In the genomic region with DNA sequence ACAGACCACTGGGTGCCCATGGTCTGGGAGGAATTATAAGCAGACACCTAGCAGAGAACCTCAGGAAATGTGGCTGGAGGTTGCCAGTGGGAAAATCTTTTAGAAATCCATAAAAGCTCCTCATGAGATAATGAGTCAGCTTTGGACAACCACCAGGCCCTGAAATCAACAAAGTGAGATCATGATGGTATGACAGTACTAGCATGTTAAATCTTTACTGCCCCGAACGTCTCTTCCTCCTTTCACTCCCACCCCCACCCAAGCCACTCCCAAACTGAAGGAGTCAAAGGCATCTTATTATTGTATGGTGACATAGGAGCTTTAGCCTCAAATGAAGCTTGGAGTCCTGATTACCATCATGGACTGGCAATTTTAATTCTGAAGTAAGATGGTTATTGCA, we compare ENCODE assay signal across 20 cellular contexts.
A peak's percentile ranks its signal among the peaks of the same experiment; 100 is the strongest.
DNase-seq lines count a peak whose midpoint lies in the region; ATAC-seq and TF ChIP-seq lines count a peak whose summit lies in the region.
"Had no signal": no experiment of that assay in that cellular context is flagged by ENCODE, and none has a peak within 500 bp of the region (broad histone marks: within the 10 kb centered on the region; RNA-seq: fewer than 3 reads in every experiment).

No MANE protein-coding gene starts in this region.

- no peak overlapping the region for H3K4me3 Mint-ChIP-seq in T-cell
- H3K4me3 Mint-ChIP-seq: activated naive CD8-positive, alpha-beta T cell treated with anti-CD3 and anti-CD28 coated beads for 36 hours; activated T-cell treated with anti-CD3 and anti-CD28 coated beads, Interleukin-2, amount 50 U/mL, for 4 hours; type B pancreatic cell had no signal

- no peaks in the 10 kb centered on the region for H3K4me1 Mint-ChIP-seq in T-cell
- H3K4me1 Mint-ChIP-seq: activated naive CD8-positive, alpha-beta T cell treated with anti-CD3 and anti-CD28 coated beads for 36 hours had no signal

- no peak overlapping the region for H3K27ac Mint-ChIP-seq in T-cell
- H3K27ac Mint-ChIP-seq: activated naive CD8-positive, alpha-beta T cell treated with anti-CD3 and anti-CD28 coated beads for 36 hours; type B pancreatic cell had no signal

- CTCF ChIA-PET in T-cell (lab: Charles Lee), result interaction anchor here in 1 of 2 donors (0.6 kb wide), 1 partner anchor 11 kb away, joined by 3 read pairs; no protein-coding TSS in a partner anchor

- peaks cover 10 to 22% (median 12%) of the 10 kb centered on the region in 3 donors for H3K9me3 Mint-ChIP-seq in T-cell
- H3K9me3 Mint-ChIP-seq: type B pancreatic cell had no signal

- TF ChIP-seq CTCF in LNCaP clone FGC (IDR thresholded peaks at IDR 0.05; ENCODE audit: control insufficient read depth, extremely low read depth, insufficient read depth), result no peak

- no peaks in the 10 kb centered on the region for H3K27me3 Mint-ChIP-seq in T-cell
- H3K27me3 Mint-ChIP-seq: activated naive CD8-positive, alpha-beta T cell treated with anti-CD3 and anti-CD28 coated beads for 36 hours; type B pancreatic cell had no signal

- ATAC-seq in T-cell (replicated peaks in 1 of 4) (no peak), GM18520 (IDR thresholded peaks at IDR 0.05; ENCODE audit: unreplicated experiment) (no peak)
- ATAC-seq: activated T-cell treated with anti-CD3 and anti-CD28 coated beads, Interleukin-2, amount 50 U/mL, for 4 hours had no signal

- no peaks in the 10 kb centered on the region for H3K36me3 Mint-ChIP-seq in T-cell
- H3K36me3 Mint-ChIP-seq: activated naive CD8-positive, alpha-beta T cell treated with anti-CD3 and anti-CD28 coated beads for 36 hours; type B pancreatic cell had no signal

- DNase-seq in AG20443 (ENCODE audit: low spot score) (peak; percentile 30), LNCaP clone FGC (ENCODE audit: low read depth) (peak; percentile 52), fibroblast of gingiva (ENCODE audit: low read depth) (peak; percentile 3), renal cortical epithelial cell (ENCODE audit: low read depth) (peak; percentile 1), NCI-H69 (lab: John Stamatoyannopoulos, UW) (no peak), T-cell (no peak), NCI-H1417 treated with DMSO at 0.1 percent for 48 hours (lab: John Stamatoyannopoulos, UW) (no peak)
- DNase-seq: activated CD4-positive, alpha-beta T cell treated with anti-CD3 and anti-CD28 coated beads, Interleukin-2, amount 50 U/mL, for 48 hours; activated naive CD8-positive, alpha-beta T cell treated with anti-CD3 and anti-CD28 coated beads for 36 hours; activated T-cell treated with anti-CD3 and anti-CD28 coated beads, Interleukin-2, amount 50 U/mL, for 4 hours; cerebellar nuclear complex; head of caudate nucleus; Kasumi-1; kidney; NCI-H187 treated with DMSO at 0.1 percent for 48 hours; NCI-H526 treated with DMSO at 0.1 percent for 48 hours; ovary; small intestine had no signal

- POLR2A ChIA-PET in T-cell (lab: Charles Lee), result no interaction called here

- no peak overlapping the region for H3K4me3 ChIP-seq in LNCaP clone FGC (ENCODE audit: low read depth, low read length)
- H3K4me3 ChIP-seq: ovary had no signal

Comparison
In these comparisons a context has a peak if more than half of its experiments do, and no peak if none do; other contexts are left out.
1. DNase-seq: peak in AG20443 (single experiment), LNCaP clone FGC (single experiment), fibroblast of gingiva (single experiment) and renal cortical epithelial cell (single experiment); none in NCI-H69 (single experiment), T-cell (0 of 34) and NCI-H1417 treated with DMSO at 0.1 percent for 48 hours (single experiment).